Comparison of ENCODE assay signal across 2 cellular contexts in the genomic region with DNA sequence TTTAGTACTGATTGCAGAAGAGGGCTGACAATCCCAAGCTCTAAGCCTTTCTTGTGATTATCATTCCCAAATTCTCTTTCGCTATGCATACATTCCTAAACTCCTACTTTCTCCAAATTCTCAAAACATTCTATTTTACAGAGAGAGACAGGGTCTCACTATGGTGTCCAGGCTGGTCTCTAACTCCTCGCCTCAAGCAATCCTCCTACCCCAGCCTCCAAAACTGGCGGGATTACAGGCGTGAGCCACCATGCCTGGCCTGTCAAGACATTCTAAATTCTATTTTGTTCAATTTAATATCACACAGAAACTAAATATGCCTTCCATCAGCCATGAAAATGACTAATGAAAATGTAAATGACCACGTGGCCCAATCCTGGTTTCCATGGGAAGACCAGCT.
TF ChIP-seq lines count a peak whose summit lies in the region.

No MANE protein-coding gene starts in this region.

TF ChIP-seq in A549, 52 proteins besides CTCF, POLR2A, EP300 and RAD21:
- no peak for TF ChIP-seq ZFP36 (IDR thresholded peaks at IDR 0.05; ENCODE audit: borderline replicate concordance, partially characterized antibody)
TF ChIP-seq in A549: peak in this region for 0.

TF ChIP-seq in WTC11, 78 proteins besides CTCF, POLR2A, EP300 and RAD21:
- TF ChIP-seq, protein P1, sequence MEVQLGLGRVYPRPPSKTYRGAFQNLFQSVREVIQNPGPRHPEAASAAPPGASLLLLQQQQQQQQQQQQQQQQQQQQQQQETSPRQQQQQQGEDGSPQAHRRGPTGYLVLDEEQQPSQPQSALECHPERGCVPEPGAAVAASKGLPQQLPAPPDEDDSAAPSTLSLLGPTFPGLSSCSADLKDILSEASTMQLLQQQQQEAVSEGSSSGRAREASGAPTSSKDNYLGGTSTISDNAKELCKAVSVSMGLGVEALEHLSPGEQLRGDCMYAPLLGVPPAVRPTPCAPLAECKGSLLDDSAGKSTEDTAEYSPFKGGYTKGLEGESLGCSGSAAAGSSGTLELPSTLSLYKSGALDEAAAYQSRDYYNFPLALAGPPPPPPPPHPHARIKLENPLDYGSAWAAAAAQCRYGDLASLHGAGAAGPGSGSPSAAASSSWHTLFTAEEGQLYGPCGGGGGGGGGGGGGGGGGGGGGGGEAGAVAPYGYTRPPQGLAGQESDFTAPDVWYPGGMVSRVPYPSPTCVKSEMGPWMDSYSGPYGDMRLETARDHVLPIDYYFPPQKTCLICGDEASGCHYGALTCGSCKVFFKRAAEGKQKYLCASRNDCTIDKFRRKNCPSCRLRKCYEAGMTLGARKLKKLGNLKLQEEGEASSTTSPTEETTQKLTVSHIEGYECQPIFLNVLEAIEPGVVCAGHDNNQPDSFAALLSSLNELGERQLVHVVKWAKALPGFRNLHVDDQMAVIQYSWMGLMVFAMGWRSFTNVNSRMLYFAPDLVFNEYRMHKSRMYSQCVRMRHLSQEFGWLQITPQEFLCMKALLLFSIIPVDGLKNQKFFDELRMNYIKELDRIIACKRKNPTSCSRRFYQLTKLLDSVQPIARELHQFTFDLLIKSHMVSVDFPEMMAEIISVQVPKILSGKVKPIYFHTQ (CRISPR knock-in tag; IDR thresholded peaks at IDR 0.05) = no peak
- TF ChIP-seq FOXP1 (CRISPR knock-in tag; IDR thresholded peaks at IDR 0.05; ENCODE audit: borderline replicate concordance) (no peak), ZNF121 (CRISPR knock-in tag; IDR thresholded peaks at IDR 0.05) (0 out of 2 replicates have a peak, but pooled peaks have one; percentile 57), NR1H2 (CRISPR knock-in tag; IDR thresholded peaks at IDR 0.05) (no peak), ZNF396 (CRISPR knock-in tag; IDR thresholded peaks at IDR 0.05; ENCODE audit: borderline replicate concordance) (no peak)
- TF ChIP-seq, protein P2, sequence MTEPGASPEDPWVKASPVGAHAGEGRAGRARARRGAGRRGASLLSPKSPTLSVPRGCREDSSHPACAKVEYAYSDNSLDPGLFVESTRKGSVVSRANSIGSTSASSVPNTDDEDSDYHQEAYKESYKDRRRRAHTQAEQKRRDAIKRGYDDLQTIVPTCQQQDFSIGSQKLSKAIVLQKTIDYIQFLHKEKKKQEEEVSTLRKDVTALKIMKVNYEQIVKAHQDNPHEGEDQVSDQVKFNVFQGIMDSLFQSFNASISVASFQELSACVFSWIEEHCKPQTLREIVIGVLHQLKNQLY (CRISPR knock-in tag; IDR thresholded peaks at IDR 0.05) = no peak
